21 cellular contexts compared by ENCODE assay signal in the genomic region with DNA sequence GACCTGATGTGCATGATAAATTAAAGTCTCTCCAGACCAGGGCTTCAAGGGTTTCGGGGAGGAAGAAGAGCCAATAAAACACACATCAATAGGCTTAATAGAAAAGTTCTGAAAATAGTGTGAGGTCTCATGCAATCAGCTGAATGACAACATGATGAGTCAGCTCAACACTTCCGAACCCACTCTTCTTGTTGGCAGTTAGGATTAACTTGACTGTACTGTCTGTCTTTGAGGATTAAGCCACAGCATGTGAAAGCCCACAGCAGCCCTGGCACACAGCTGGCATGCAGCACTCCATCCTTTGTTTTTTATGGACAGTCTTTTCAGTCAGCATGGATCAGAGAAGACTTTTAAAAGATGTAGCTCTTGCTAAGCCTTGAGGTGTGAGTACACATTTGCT.
DNase-seq lines count a peak whose midpoint lies in the region; ATAC-seq, FAIRE-seq and TF ChIP-seq lines count a peak whose summit lies in the region.
"Had no signal": no experiment of that assay in that cellular context is flagged by ENCODE, and none has a peak within 500 bp of the region (broad histone marks: within the 10 kb centered on the region; RNA-seq: fewer than 3 reads in every experiment).

No MANE protein-coding gene starts in this region.

- H3K27ac ChIP-seq in astrocyte (ENCODE audit: low read depth, low read length): no peak overlapping the region
- peak overlapping the region; percentile 65 for H3K27ac ChIP-seq in mesodermal cell (ENCODE audit: low read depth, low read length, severe bottlenecking)
- H3K27ac ChIP-seq: esophagus squamous epithelium, heart right ventricle, thoracic aorta had no signal

- H3K4me2 ChIP-seq in astrocyte (ENCODE audit: low read length): no peak overlapping the region
- H3K4me2 ChIP-seq: SK-N-SH had no signal

- no peak for ATAC-seq in GM21619 (IDR thresholded peaks at IDR 0.05; ENCODE audit: unreplicated experiment)
- ATAC-seq: heart right ventricle had no signal

- H3K36me3 Mint-ChIP-seq in astrocyte (ENCODE audit: low read depth, unreplicated experiment): no peaks in the 10 kb centered on the region
- H3K36me3 Mint-ChIP-seq: activated naive CD8-positive, alpha-beta T cell; IgD-negative memory B cell had no signal

- H3K27me3 Mint-ChIP-seq in astrocyte (ENCODE audit: low read depth, unreplicated experiment): no peaks in the 10 kb centered on the region
- H3K27me3 Mint-ChIP-seq: activated naive CD8-positive, alpha-beta T cell; IgD-negative memory B cell had no signal

- no peak overlapping the region for H3K4me3 ChIP-seq in astrocyte (ENCODE audit: insufficient read depth, low read depth, low read length)
- no peak overlapping the region for H3K4me3 ChIP-seq in mesodermal cell (ENCODE audit: extremely low read depth, insufficient read depth, low read length, poor library complexity, severe bottlenecking)
- H3K4me3 ChIP-seq: esophagus squamous epithelium, heart right ventricle, thoracic aorta had no signal

- peaks cover 13% of the 10 kb centered on the region for H3K4me1 Mint-ChIP-seq in astrocyte (ENCODE audit: low read depth, unreplicated experiment)
- H3K4me1 Mint-ChIP-seq: IgD-negative memory B cell had no signal

- no peaks in the 10 kb centered on the region for H3K27me3 ChIP-seq in astrocyte (ENCODE audit: insufficient read depth, low read length)
- H3K27me3 ChIP-seq: esophagus squamous epithelium, heart right ventricle had no signal

- H3K36me3 ChIP-seq in astrocyte (ENCODE audit: insufficient read depth, low read length): no peaks in the 10 kb centered on the region
- no peaks in the 10 kb centered on the region for H3K36me3 ChIP-seq in mesodermal cell (ENCODE audit: control insufficient read depth, insufficient read depth, low read length)
- H3K36me3 ChIP-seq: esophagus squamous epithelium, heart right ventricle, thoracic aorta had no signal

- no peaks in the 10 kb centered on the region for H3K79me2 ChIP-seq in astrocyte (ENCODE audit: insufficient read depth, low read length)

- FAIRE-seq in astrocyte (lab: Jason Lieb, UNC): no peak
- FAIRE-seq: GM12891, kidney had no signal

- H3K9me3 ChIP-seq in astrocyte (ENCODE audit: insufficient read depth, low read depth, low read length) (no peaks in the 10 kb centered on the region), mesodermal cell (ENCODE audit: control insufficient read depth, low read length) (no peaks in the 10 kb centered on the region)
- H3K9me3 ChIP-seq: esophagus squamous epithelium, thoracic aorta had no signal

- H3K9me3 Mint-ChIP-seq in astrocyte (ENCODE audit: unreplicated experiment): no peaks in the 10 kb centered on the region

- no peaks in the 10 kb centered on the region for H4K20me1 ChIP-seq in astrocyte (ENCODE audit: insufficient read depth, low read length)

- WGBS in mesodermal cell (ENCODE audit: insufficient coverage in 2 of 2), 2 experiments: 75% methylated on average over 1 of the region's 2 CpGs; no CpG with 5 or more reads in 1 of the 2 experiments

- H3K4me1 ChIP-seq in astrocyte (ENCODE audit: insufficient read depth, low read length): no peaks in the 10 kb centered on the region
- H3K4me1 ChIP-seq in mesodermal cell (ENCODE audit: control insufficient read depth, insufficient read depth, low read length, poor library complexity, severe bottlenecking): peaks cover 7% of the 10 kb centered on the region
- H3K4me1 ChIP-seq: esophagus squamous epithelium, heart right ventricle had no signal

- no peak overlapping the region for H3K9ac ChIP-seq in astrocyte (ENCODE audit: low read length)
- H3K9ac ChIP-seq: SK-N-SH had no signal

- H3K27ac Mint-ChIP-seq in astrocyte (ENCODE audit: unreplicated experiment): peak overlapping the region; percentile 97
- H3K27ac Mint-ChIP-seq: activated naive CD8-positive, alpha-beta T cell; IgD-negative memory B cell had no signal

- no peak for TF ChIP-seq CTCF in astrocyte (IDR thresholded peaks at IDR 0.05; ENCODE audit: insufficient read depth, low read depth, low read length)

- H2AFZ ChIP-seq in astrocyte (ENCODE audit: low read depth, low read length): no peak overlapping the region

- H3K4me3 Mint-ChIP-seq in astrocyte (ENCODE audit: unreplicated experiment): no peak overlapping the region
- H3K4me3 Mint-ChIP-seq: activated naive CD8-positive, alpha-beta T cell; IgD-negative memory B cell had no signal

- peak; percentile 27 for DNase-seq in ELF-1 (ENCODE audit: low read depth, low spot score)
- peak; percentile 38 for DNase-seq in MV-4-11 (lab: John Stamatoyannopoulos, UW)
- DNase-seq in astrocyte (ENCODE audit: low read depth): no peak
- DNase-seq in NCI-H1930 (lab: John Stamatoyannopoulos, UW): no peak
- no peak for DNase-seq in amygdala (lab: John Stamatoyannopoulos, UW)
- no peak for DNase-seq in NCI-H1417 treated with DMSO at 0.1 percent for 48 hours (lab: John Stamatoyannopoulos, UW)
- DNase-seq: activated CD4-positive, alpha-beta T cell treated with anti-CD3 and anti-CD28 coated beads, Interleukin-2, amount 50 U/mL, for 1 hour; Calu3; esophagus squamous epithelium; GDM1; HCEC 1CT; heart right ventricle; kidney; SK-N-SH; stimulated activated CD4-positive, alpha-beta T cell treated with anti-CD3 and anti-CD28 coated beads, Interleukin-4, amount 100 ng/mL, for 24 hours had no signal

Comparison
In these comparisons a context has a peak if more than half of its experiments do, and no peak if none do; other contexts are left out.
1. DNase-seq: peak in ELF-1 (single experiment) and MV-4-11 (single experiment); none in astrocyte (single experiment), NCI-H1930 (0 of 2), amygdala (0 of 56) and NCI-H1417 treated with DMSO at 0.1 percent for 48 hours (single experiment).